Comparison of ENCODE assay signal across 8 cellular contexts in genomic region chr12:66131067-66131688, GRCh38. TPM values are rescaled to one million over a fixed set of nuclear protein-coding genes. Genes with fewer than 3 reads are reported as not detected.
DNase-seq lines count a peak whose midpoint lies in the region; ATAC-seq, FAIRE-seq and TF ChIP-seq lines count a peak whose summit lies in the region.

No MANE protein-coding gene starts in this region.

- peak overlapping the region; percentile 92 for H2AFZ ChIP-seq in PC-9

- WGBS in pancreas, 2 donors = 2% methylated on average over 11 of the region's 11 CpGs

- H3K4me3 Mint-ChIP-seq in T-helper 1 cell treated with Interleukin-12 subunit alpha and Interleukin-12 subunit beta and Interleukin-4 antibody, amounts not matched to agents 30 μg/mL and 1 μg/mL, for 36 hours = peak overlapping the region; percentile 99

- peaks cover under 1% of the 10 kb centered on the region for H3K9me3 Mint-ChIP-seq in T-helper 1 cell treated with Interleukin-12 subunit alpha and Interleukin-12 subunit beta and Interleukin-4 antibody, amounts not matched to agents 30 μg/mL and 1 μg/mL, for 36 hours

- peaks cover 31% of the 10 kb centered on the region for H3K36me3 Mint-ChIP-seq in T-helper 1 cell treated with Interleukin-12 subunit alpha and Interleukin-12 subunit beta and Interleukin-4 antibody, amounts not matched to agents 30 μg/mL and 1 μg/mL, for 36 hours (ENCODE audit: low read depth)

- POLR2A ChIA-PET in PC-9 (lab: Charles Lee; ENCODE audit: unreplicated experiment) = interaction anchor here (0.5 to 0.7 kb wide), 5 partner anchors 171 to 1398 kb away, joined by 3 to 4 read pairs (median 3); partner anchors contain the start of genes GRIP1 and HELB

- H3K4me1 Mint-ChIP-seq in T-helper 1 cell treated with Interleukin-12 subunit alpha and Interleukin-12 subunit beta and Interleukin-4 antibody, amounts not matched to agents 30 μg/mL and 1 μg/mL, for 36 hours (ENCODE audit: low read depth) = peaks cover 43% of the 10 kb centered on the region

- H3K27ac ChIP-seq in PC-9 (peak overlapping the region; percentile 63), epithelial cell of prostate (peak overlapping the region; percentile 75), pancreas (peak overlapping the region; percentile 30 to 80 (median 62))

- peaks cover 16% of the 10 kb centered on the region for H3K4me1 ChIP-seq in PC-9 (replicated peaks; ENCODE audit: insufficient read depth)
- H3K4me1 ChIP-seq in pancreas = peaks cover 7 to 13% (median 12%) of the 10 kb centered on the region in 3 donors

- no peak for FAIRE-seq in pancreas (lab: Jason Lieb, UNC)

- no peaks in the 10 kb centered on the region for H3K9me3 ChIP-seq in PC-9 (ENCODE audit: insufficient read depth, low read depth)
- no peaks in the 10 kb centered on the region for H3K9me3 ChIP-seq in pancreas

- 0 out of 2 replicates have a peak, but pooled peaks cover 15% of the 10 kb centered on the region for H4K20me1 ChIP-seq in PC-9 (ENCODE audit: insufficient read depth)

- H3K79me2 ChIP-seq in PC-9 (ENCODE audit: low read depth) = peaks cover 60% of the 10 kb centered on the region

- no peaks in the 10 kb centered on the region for H3K27me3 Mint-ChIP-seq in T-helper 1 cell treated with Interleukin-12 subunit alpha and Interleukin-12 subunit beta and Interleukin-4 antibody, amounts not matched to agents 30 μg/mL and 1 μg/mL, for 36 hours (ENCODE audit: low read depth)

- TSS peak; percentile 81 for BruUV-seq in PC-9 (replicated peaks; lab: Mats Ljungman, UMichigan)

- peak overlapping the region; percentile 88 for H3K4me2 ChIP-seq in PC-9

- H3K36me3 ChIP-seq in PC-9 (ENCODE audit: low read depth) = peaks cover 18% of the 10 kb centered on the region
- H3K36me3 ChIP-seq in pancreas = no peaks in the 10 kb centered on the region

- peak overlapping the region; percentile 91 for H3K4me3 ChIP-seq in PC-9
- peak overlapping the region; percentile 67 to 99 (median 76) for H3K4me3 ChIP-seq in pancreas

- DNase-seq in T-helper 1 cell = no peak
- no peak for DNase-seq in PC-9
- no peak for DNase-seq in epithelial cell of prostate (ENCODE audit: low read depth, low spot score)
- DNase-seq in pancreas = no peak
- DNase-seq in kidney glomerular epithelial cell (lab: John Stamatoyannopoulos, UW) = no peak
- no peak for DNase-seq in stimulated activated CD4-positive, alpha-beta T cell treated with anti-CD3 and anti-CD28 coated beads, Interleukin-4, amount 100 ng/mL, for 1 hour
- no peak for DNase-seq in pons (ENCODE audit: low spot score)

- TF ChIP-seq CTCF in PC-9 (conservative IDR thresholded peaks at IDR 0.05) (no peak), pancreas (IDR thresholded peaks at IDR 0.05) (no peak)

- intact Hi-C loops in PC-9 (cut with micrococcal nuclease; ENCODE audit: unreplicated experiment) (loop anchor here (2.0 to 10.0 kb wide), 2 partner anchors 38 to 274 kb away; partner anchors contain the start of gene TMBIM4), pancreas (cut with DNase I) (no loop called here)

- H3K27me3 ChIP-seq in PC-9 (ENCODE audit: insufficient read depth, low read depth) (no peaks in the 10 kb centered on the region), pancreas (no peaks in the 10 kb centered on the region)

- no peaks in the 10 kb centered on the region for H3K9me2 ChIP-seq in PC-9 (ENCODE audit: insufficient read depth)

- peak overlapping the region; percentile 99 for H3K27ac Mint-ChIP-seq in T-helper 1 cell treated with Interleukin-12 subunit alpha and Interleukin-12 subunit beta and Interleukin-4 antibody, amounts not matched to agents 30 μg/mL and 1 μg/mL, for 36 hours

- no peaks in the 10 kb centered on the region for H3F3A ChIP-seq in PC-9 (ENCODE audit: insufficient read depth, low read depth)

- peak in 3 of 4 donors; percentile 18 to 29 (median 22) for ATAC-seq in pancreas

- CTCF ChIA-PET in PC-9 (lab: Charles Lee) = interaction anchor here (0.7 kb wide), 1 partner anchor 38 kb away, joined by 3 read pairs; the partner anchor contains the start of gene TMBIM4

RNA-seq across cellular contexts. Expression of gene LLPH, which starts 0.6 kb away (rescaled TPM):
- 20.4 and 25.0 TPM in 2 replicates for total RNA-seq in PC-9 (2021)
- 10 to 100 TPM in 1 of 6 donors, 1 to 10 TPM in 5; 4.7 to 10.1 (median 7.9) TPM for total RNA-seq in pancreas
- polyA plus RNA-seq in pancreas = 10 to 100 TPM in 1 of 2 donors, 1 to 10 TPM in 1; 3.8 to 10.5 TPM

RNA-seq across cellular contexts. Expression of gene TMBIM4, which starts 38.6 kb away (rescaled TPM):
- total RNA-seq in PC-9 (2021) (48.2 and 49.8 TPM in 2 replicates), pancreas (10 to 100 TPM; 56.4 to 79.4 (median 64.1) TPM)
- polyA plus RNA-seq in pancreas = 100 to 1,000 TPM in 1 of 2 donors, 10 to 100 TPM in 1; 59.4 to 106 TPM

RNA-seq across cellular contexts. Expression of gene IRAK3, which starts 57.8 kb away (rescaled TPM):
- total RNA-seq in PC-9 (2021) = 0.07 TPM in 1 of 2 replicates, not detected in the other
- total RNA-seq in pancreas = 1 to 10 TPM in 4 of 6 donors, under 1 TPM in 2; 0.55 to 5.3 (median 1.8) TPM
- polyA plus RNA-seq in pancreas = 1 to 10 TPM; 1.1 TPM
